ENCODE assay signal across 8 cellular contexts in the genomic region with DNA sequence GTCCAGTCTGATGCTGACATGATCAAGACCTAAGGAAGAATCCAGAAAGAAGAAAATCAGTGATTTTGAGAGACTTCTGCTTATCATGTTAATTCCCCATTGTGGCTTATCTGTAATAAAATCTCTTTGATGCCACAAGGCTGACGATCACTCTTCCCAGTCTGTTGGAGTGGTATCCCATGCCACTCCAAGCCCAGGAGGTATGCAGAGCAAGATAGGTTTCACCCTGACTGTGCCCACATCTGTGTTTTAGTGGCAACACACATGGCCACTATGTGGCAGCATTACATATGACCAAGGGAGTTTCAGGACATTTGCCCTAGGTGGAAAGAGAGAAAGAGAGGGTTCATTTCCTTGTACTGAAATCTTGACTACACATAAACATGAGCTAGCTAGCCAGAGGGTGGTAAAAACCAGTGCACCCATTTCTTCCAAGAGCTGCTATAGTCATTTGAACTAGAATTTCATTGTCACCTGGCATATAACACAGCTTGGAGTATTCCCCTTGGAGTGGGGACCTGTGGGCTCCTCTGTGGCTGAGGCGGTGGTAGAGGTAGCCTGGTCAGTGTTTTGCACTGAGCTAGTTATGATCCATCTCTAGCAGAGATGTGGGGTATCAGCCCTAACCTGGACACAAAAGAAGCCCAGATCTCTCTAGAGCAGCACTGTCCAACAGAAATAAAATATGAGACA. TPM values are rescaled to one million over a fixed set of nuclear protein-coding genes. Genes with fewer than 3 reads are reported as not detected.
A peak's percentile ranks its signal among the peaks of the same experiment; 100 is the strongest.
DNase-seq lines count a peak whose midpoint lies in the region; ATAC-seq, FAIRE-seq and TF ChIP-seq lines count a peak whose summit lies in the region.

No MANE protein-coding gene starts in this region.

- no peak for TF ChIP-seq EP300 in A549 (IDR thresholded peaks at IDR 0.05)

- H3K4me3 ChIP-seq in A549 (no peak overlapping the region), kidney epithelial cell (ENCODE audit: low read depth, low read length) (no peak overlapping the region)

- no peaks in the 10 kb centered on the region for H3K9me3 ChIP-seq in A549
- no peaks in the 10 kb centered on the region for H3K9me3 ChIP-seq in T-helper 17 cell (ENCODE audit: control insufficient read depth, low read length, poor library complexity, severe bottlenecking)

- H3K27ac Mint-ChIP-seq in T-helper 17 cell = peak overlapping the region; percentile 9

- WGBS in A549 (ENCODE audit: missing lambda C conversion rate) = 81% methylated on average over 2 of the region's 2 CpGs

- ATAC-seq in A549 (peak; percentile 87 to 88), T-helper 17 cell (no peak), HG02973 (IDR thresholded peaks at IDR 0.05; ENCODE audit: unreplicated experiment) (no peak), HG02571 (IDR thresholded peaks at IDR 0.05; ENCODE audit: unreplicated experiment) (no peak)

- no peak overlapping the region for H3K4me3 Mint-ChIP-seq in T-helper 17 cell

- POLR2A ChIA-PET in A549 (lab: Yijun Ruan, JAX) (no interaction called here), GM10248 (lab: Yijun Ruan, JAX) (no interaction called here)

- peak; percentile 63 for TF ChIP-seq CTCF in A549 (IDR thresholded peaks at IDR 0.05)
- TF ChIP-seq CTCF in GM10248 (IDR thresholded peaks at IDR 0.05; ENCODE audit: control extremely low read depth, extremely low read depth, low read depth, missing control alignments) = peak; percentile 59
- TF ChIP-seq CTCF in kidney epithelial cell (IDR thresholded peaks at IDR 0.05; ENCODE audit: insufficient read depth, low read length, poor library complexity, severe bottlenecking) = peak; percentile 40

- peak; percentile 54 to 56 for TF ChIP-seq RAD21 in A549 (conservative IDR thresholded peaks at IDR 0.05 in 1 of 2, IDR thresholded peaks at IDR 0.05 in 1 of 2)

- DNase-seq in A549 (ENCODE audit: low read depth in 1 of 2, low spot score in 1 of 2) (peak; percentile 28 to 48), GM10248 (ENCODE audit: extremely low spot score) (peak; percentile 32), HPDE6-E6E7 (ENCODE audit: extremely low spot score) (peak; percentile 22), T-helper 17 cell (no peak), kidney epithelial cell (ENCODE audit: low read depth) (no peak), cortex of kidney (lab: John Stamatoyannopoulos, UW) (no peak)

- CTCF ChIA-PET in A549 (lab: Yijun Ruan, JAX) (interaction anchor here (0.8 to 2.8 kb wide), 11 partner anchors 9 to 388 kb away, joined by 3 to 12 read pairs (median 4); no protein-coding TSS in a partner anchor), GM10248 (lab: Yijun Ruan, JAX) (interaction anchor here (0.8 to 6.2 kb wide), 13 partner anchors 9 to 388 kb away, joined by 3 to 67 read pairs (median 5); no protein-coding TSS in a partner anchor)

- H3K36me3 ChIP-seq in kidney epithelial cell (ENCODE audit: control insufficient read depth, insufficient read depth, low read length) = no peaks in the 10 kb centered on the region

- no peak overlapping the region for H3K4me2 ChIP-seq in A549

- no peak for TF ChIP-seq POLR2A in A549 (IDR thresholded peaks at IDR 0.05; ENCODE audit: low read length)

- no peaks in the 10 kb centered on the region for H3K27me3 ChIP-seq in kidney epithelial cell (ENCODE audit: control insufficient read depth, insufficient read depth, low read length)

- H3K4me1 Mint-ChIP-seq in T-helper 17 cell = no peaks in the 10 kb centered on the region

- H3K4me1 ChIP-seq in A549 = peaks cover 6% of the 10 kb centered on the region; the same call in 1 of the 3 replicates

- H3K27me3 Mint-ChIP-seq in T-helper 17 cell = no peaks in the 10 kb centered on the region

- H3K27ac ChIP-seq in A549 = no peak overlapping the region

- FAIRE-seq in A549 (lab: Jason Lieb, UNC) = peak; percentile 72

- H3K36me3 Mint-ChIP-seq in T-helper 17 cell (ENCODE audit: low read depth) = no peaks in the 10 kb centered on the region

TF ChIP-seq in A549, 52 proteins besides CTCF, POLR2A, EP300 and RAD21:
- TF ChIP-seq SMC3 (IDR thresholded peaks at IDR 0.05) (peak; percentile 56), HOXA7 (CRISPR knock-in tag; IDR thresholded peaks at IDR 0.05) (no peak), ZC3H11A (IDR thresholded peaks at IDR 0.05) (no peak)

RNA-seq across cellular contexts. Expression of gene LAMB4, which starts 20.8 kb away (rescaled TPM):
- polyA plus RNA-seq in A549 (2011; rRNA removed) (0.13 and 0.26 TPM in 2 replicates), A549 (2017; fragmentation: RNase III; extraction: RNeasy Plus Mini Kit Qiagen cat#74134 plus additional on column Dnase treatment) (0.19 to 0.45 TPM (median 0.38 TPM) in 3 replicates)
- 0.14 and 0.15 TPM in 2 replicates for polyA plus RNA-seq in A549 (2012; cell fraction: cytosol; rRNA removed)
- polyA plus RNA-seq in A549 (2012; cell fraction: nucleus; rRNA removed) = 0.24 and 0.31 TPM in 2 replicates
- 1.0 and 1.6 TPM in 2 replicates for polyA minus RNA-seq in A549 (2011; rRNA and poly(A)+ RNA removed)
- total RNA-seq in T-helper 17 cell (not detected), kidney epithelial cell (0.62 TPM in 1 of 2 replicates, not detected in the other)

Comparison
In these comparisons a context has a peak if more than half of its experiments do, and no peak if none do; other contexts are left out.
1. ATAC-seq: peak in A549 (2 of 2); none in T-helper 17 cell (single experiment), HG02973 (single experiment) and HG02571 (single experiment).
2. DNase-seq: peak in A549 (2 of 2), GM10248 (single experiment) and HPDE6-E6E7 (single experiment); none in T-helper 17 cell (0 of 3), kidney epithelial cell (single experiment) and cortex of kidney (single experiment).
3. Peak in every context shown above with its lines, with median percentiles within 50 percentile points of each other: CTCF ChIP-seq.